9 cellular contexts compared by ENCODE assay signal in the genomic region with DNA sequence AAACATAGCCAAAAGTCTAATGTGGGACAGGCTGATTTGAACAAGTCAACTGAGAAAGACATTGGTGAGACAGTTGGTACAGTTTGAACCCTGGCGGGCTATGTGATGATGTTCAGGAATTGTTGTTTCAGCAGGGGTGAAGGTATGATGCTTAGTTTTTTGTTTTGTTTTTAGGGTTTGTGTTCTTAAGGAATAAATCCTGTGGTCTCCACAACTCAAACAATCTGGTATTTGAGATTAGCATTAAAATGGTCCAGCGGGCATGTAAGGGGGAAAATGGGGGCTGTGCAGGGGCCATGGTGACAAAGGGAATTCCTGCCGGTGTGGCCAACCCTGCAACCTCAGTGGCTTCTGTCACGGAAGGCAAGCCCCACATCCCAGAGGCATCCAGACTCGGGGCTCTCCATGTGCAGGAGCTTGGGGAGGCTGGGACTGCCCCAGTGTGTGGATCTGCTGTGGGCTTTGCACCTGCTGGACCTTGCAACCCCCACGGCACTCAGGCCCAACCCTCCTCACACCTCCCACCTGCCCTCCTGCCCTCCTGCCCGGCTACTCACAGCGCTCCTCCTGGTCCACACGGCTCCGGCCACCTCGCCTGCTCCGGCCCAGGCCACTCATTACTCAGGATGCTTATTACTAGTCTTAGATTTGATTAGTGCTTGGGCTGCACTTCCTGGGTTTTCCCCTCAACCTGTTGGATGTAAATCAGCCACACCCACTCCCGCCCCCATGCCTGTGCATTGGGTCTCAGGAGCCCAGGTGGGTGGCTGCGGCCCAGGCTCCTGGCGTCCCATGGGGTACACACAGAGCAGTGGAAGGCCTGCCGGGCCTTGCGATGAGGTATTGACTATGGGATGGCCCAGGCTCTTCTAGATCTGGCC. TPM values are rescaled to one million over a fixed set of nuclear protein-coding genes. Genes with fewer than 3 reads are reported as not detected.
DNase-seq lines count a peak whose midpoint lies in the region; ATAC-seq and TF ChIP-seq lines count a peak whose summit lies in the region.
"Had no signal": no experiment of that assay in that cellular context is flagged by ENCODE, and none has a peak within 500 bp of the region (broad histone marks: within the 10 kb centered on the region; RNA-seq: fewer than 3 reads in every experiment).

A gene (minus strand): TSS at position 661 of the 881 bp plus-strand sequence. CDS start 43 bp downstream, at position 618.

- H3K36me3 ChIP-seq in HAP-1 (replicated peaks), result no peaks in the 10 kb centered on the region

- no peaks in the 10 kb centered on the region for H3K36me3 Mint-ChIP-seq in naive B cell

- no peaks in the 10 kb centered on the region for H3K27me3 Mint-ChIP-seq in naive B cell

- H3K4me1 ChIP-seq in HAP-1, result peaks cover 2% of the 10 kb centered on the region; the same call in 1 of the 2 replicates
- H3K4me1 ChIP-seq: testis had no signal

- no peak within 1 kb of the TSS for H3K4me3 ChIP-seq in HAP-1
- H3K4me3 ChIP-seq: testis had no signal

- in situ Hi-C loops in HAP-1 (cut with MboI; ENCODE audit: low sequenced_read_pairs), result no loop called here

- no peaks in the 10 kb centered on the region for H3K9me3 ChIP-seq in HAP-1
- H3K9me3 ChIP-seq: testis had no signal

- ATAC-seq in GM18505 (IDR thresholded peaks at IDR 0.05; ENCODE audit: unreplicated experiment) (peak; percentile 28), GM21526 (IDR thresholded peaks at IDR 0.05; ENCODE audit: low FRiP score, unreplicated experiment) (peak; percentile 37), HG03439 (IDR thresholded peaks at IDR 0.05; ENCODE audit: unreplicated experiment) (peak; percentile 32), naive B cell (ENCODE audit: low read depth in 2 of 2) (peak; percentile 36 to 47)

- peak; percentile 86 for TF ChIP-seq POLR2A in GM18505 (IDR thresholded peaks at IDR 0.05; ENCODE audit: borderline replicate concordance, extremely low read depth, insufficient read depth, insufficient read length)

- peaks cover 61 to 84% (median 70%) of the 10 kb centered on the region in 3 donors for H3K4me1 Mint-ChIP-seq in naive B cell

- peak; percentile 53 for DNase-seq in naive B cell
- DNase-seq in HAP-1 (ENCODE audit: low spot score in 2 of 2), result no peak
- DNase-seq in amniotic stem cell (lab: John Stamatoyannopoulos, UW), result no peak
- DNase-seq in activated T-cell treated with anti-CD3 and anti-CD28 coated beads for 4 hours, result no peak
- no peak for DNase-seq in stimulated activated CD4-positive, alpha-beta T cell treated with anti-CD3 and anti-CD28 coated beads, Interleukin-1b, Interleukin-23, amount 100 ng/mL, for 48 hours
- DNase-seq: testis had no signal

- peak within 1 kb of the TSS; percentile 53 to 99 (median 92) for H3K27ac Mint-ChIP-seq in naive B cell

- H3K27me3 ChIP-seq in HAP-1 (ENCODE audit: low read depth), result peaks cover 11% of the 10 kb centered on the region; the same call in 1 of the 2 replicates
- H3K27me3 ChIP-seq: testis had no signal

- H3K9me3 Mint-ChIP-seq in naive B cell, result no peaks in the 10 kb centered on the region

- peak within 1 kb of the TSS; percentile 74 to 93 (median 86) for H3K4me3 Mint-ChIP-seq in naive B cell

RNA-seq across cellular contexts. Expression of the gene that starts here (rescaled TPM):
- 10 to 100 TPM in 5 of 6 donors, 1 to 10 TPM in 1; 4.0 to 17.5 (median 13.3) TPM for polyA plus RNA-seq in naive B cell (ENCODE audit: low read depth in 6 of 6)
